ENCODE assay signal across 1 cellular context in the genomic region with DNA sequence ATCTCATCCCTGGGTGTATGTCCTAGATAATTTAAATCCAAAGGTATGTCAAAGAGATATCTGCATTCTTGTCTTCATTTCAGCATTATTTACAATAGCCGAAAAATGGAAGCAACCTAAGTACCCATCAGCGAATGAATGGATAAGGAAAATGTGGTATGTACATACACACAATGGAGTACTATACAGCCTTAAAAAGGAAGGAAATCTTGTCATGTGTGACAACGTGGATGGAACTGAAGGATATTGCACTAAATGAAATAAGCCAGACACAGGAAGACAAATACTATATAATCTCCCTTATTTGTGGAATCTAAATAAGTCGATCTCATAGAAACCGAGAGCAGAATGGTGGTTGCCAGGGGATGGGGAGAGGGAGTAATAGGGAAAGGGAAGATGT.
TF ChIP-seq lines count a peak whose summit lies in the region.

No MANE protein-coding gene starts in this region.

TF ChIP-seq in HEK293, 187 proteins besides CTCF, POLR2A, EP300 and RAD21:
- TF ChIP-seq, protein P1, sequence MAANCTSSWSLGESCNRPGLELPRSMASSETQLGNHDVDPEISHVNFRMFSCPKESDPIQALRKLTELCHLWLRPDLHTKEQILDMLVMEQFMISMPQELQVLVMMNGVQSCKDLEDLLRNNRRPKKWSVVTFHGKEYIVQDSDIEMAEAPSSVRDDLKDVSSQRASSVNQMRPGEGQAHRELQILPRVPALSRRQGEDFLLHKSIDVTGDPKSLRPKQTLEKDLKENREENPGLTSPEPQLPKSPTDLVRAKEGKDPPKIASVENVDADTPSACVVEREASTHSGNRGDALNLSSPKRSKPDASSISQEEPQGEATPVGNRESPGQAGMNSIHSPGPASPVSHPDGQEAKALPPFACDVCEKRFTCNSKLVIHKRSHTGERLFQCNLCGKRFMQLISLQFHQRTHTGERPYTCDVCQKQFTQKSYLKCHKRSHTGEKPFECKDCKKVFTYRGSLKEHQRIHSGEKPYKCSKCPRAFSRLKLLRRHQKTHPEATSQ (tag by site-specific recombination; IDR thresholded peaks at IDR 0.05), result no peak
- peak; percentile 77 for TF ChIP-seq ZNF146 (tag by site-specific recombination; IDR thresholded peaks at IDR 0.05)
